Comparison of ENCODE assay signal across 10 cellular contexts in genomic region chr17:17696075-17696474, GRCh38. TPM values are rescaled to one million over a fixed set of nuclear protein-coding genes. Genes with fewer than 3 reads are reported as not detected.
A peak's percentile ranks its signal among the peaks of the same experiment; 100 is the strongest.
DNase-seq lines count a peak whose midpoint lies in the region; TF ChIP-seq lines count a peak whose summit lies in the region.
"Had no signal": no experiment of that assay in that cellular context is flagged by ENCODE, and none has a peak within 500 bp of the region (broad histone marks: within the 10 kb centered on the region; RNA-seq: fewer than 3 reads in every experiment).

No MANE protein-coding gene starts in this region.

- dilution Hi-C loops in mammary epithelial cell (cut with HindIII; ENCODE audit: low sequenced_read_pairs) = no loop called here

- no peak overlapping the region for H3K27ac Mint-ChIP-seq in CD14-positive monocyte

- H2AFZ ChIP-seq in Loucy (ENCODE audit: low read length) (no peak overlapping the region), mammary epithelial cell (ENCODE audit: low read depth, low read length) (no peak overlapping the region), osteoblast (ENCODE audit: low read length) (no peak overlapping the region)

- H3K27me3 ChIP-seq in AG04450 (ENCODE audit: control insufficient read depth, insufficient read depth, low read length) (no peaks in the 10 kb centered on the region), Loucy (ENCODE audit: insufficient read depth, low read length, poor library complexity, severe bottlenecking) (no peaks in the 10 kb centered on the region), mammary epithelial cell (ENCODE audit: insufficient read depth, low read length) (no peaks in the 10 kb centered on the region), osteoblast (ENCODE audit: insufficient read depth, low read length) (no peaks in the 10 kb centered on the region)

- POLR2A ChIA-PET in AG04450 (lab: Yijun Ruan, JAX) = interaction anchor here (0.7 to 1.0 kb wide), 2 partner anchors 14 to 294 kb away, joined by 4 to 6 read pairs; no protein-coding TSS in a partner anchor
- POLR2A ChIA-PET in HEK293T (lab: Yijun Ruan, JAX) = no interaction called here

- intact Hi-C loops in mammary epithelial cell (cut with micrococcal nuclease) (no loop called here), CD14-positive monocyte (cut with micrococcal nuclease) (loop anchor here in 1 of 2 donors (5.0 to 10.0 kb wide), 2 partner anchors 56 to 339 kb away; partner anchors contain the start of genes ATPAF2 and GID4)

- H3K9me3 ChIP-seq in AG04450 (ENCODE audit: control insufficient read depth, insufficient read depth, low read length) (no peaks in the 10 kb centered on the region), Loucy (ENCODE audit: insufficient read depth, low read depth, low read length) (no peaks in the 10 kb centered on the region), mammary epithelial cell (replicated peaks; ENCODE audit: insufficient read depth, low read length) (no peaks in the 10 kb centered on the region), osteoblast (ENCODE audit: low read depth, low read length) (no peaks in the 10 kb centered on the region)

- H3K4me2 ChIP-seq in Loucy (ENCODE audit: low read depth, low read length, poor library complexity, severe bottlenecking) (peak overlapping the region; percentile 87), mammary epithelial cell (ENCODE audit: insufficient read depth, low read depth, low read length) (no peak overlapping the region), osteoblast (ENCODE audit: insufficient read depth, low read length) (no peak overlapping the region)

- H3K4me3 ChIP-seq in AG04450 (ENCODE audit: low read depth, low read length) (no peak overlapping the region), Loucy (ENCODE audit: low read length, poor library complexity, severe bottlenecking) (peak overlapping the region; percentile 82), mammary epithelial cell (replicated peaks in 1 of 3; ENCODE audit: insufficient read depth in 1 of 3, low read depth in 2 of 3, low read length in 3 of 3) (no peak overlapping the region), osteoblast (ENCODE audit: insufficient read depth, low read length) (no peak overlapping the region)

- H3K4me1 Mint-ChIP-seq in CD14-positive monocyte = peaks cover 53% of the 10 kb centered on the region

- no peak for DNase-seq in AG04450 (ENCODE audit: low read depth, low spot score)
- DNase-seq in mammary epithelial cell = no peak
- DNase-seq in osteoblast (ENCODE audit: insufficient read length, low spot score, missing footprints) = peak; percentile 92
- no peak for DNase-seq in CD14-positive monocyte (ENCODE audit: low spot score)
- DNase-seq in effector CD8-positive, alpha-beta T cell (lab: John Stamatoyannopoulos, UW) = no peak
- no peak for DNase-seq in HEK293T (ENCODE audit: extremely low spot score)
- no peak for DNase-seq in SW480 (ENCODE audit: low spot score)
- DNase-seq: DMS53, NCI-H510A treated with DMSO at 0.1 percent for 48 hours had no signal

- H3K4me1 ChIP-seq in Loucy (ENCODE audit: insufficient read depth, low read length, poor library complexity, severe bottlenecking) (peaks cover 56% of the 10 kb centered on the region), mammary epithelial cell (ENCODE audit: insufficient read depth, low read length) (peaks cover 77% of the 10 kb centered on the region), osteoblast (ENCODE audit: insufficient read depth, low read length) (peaks cover 74% of the 10 kb centered on the region)

- H3K36me3 Mint-ChIP-seq in CD14-positive monocyte = peaks cover 9 to 14% of the 10 kb centered on the region in 2 donors

- H3K79me2 ChIP-seq in Loucy (ENCODE audit: insufficient read depth, low read length) = peaks cover 96% of the 10 kb centered on the region
- H3K79me2 ChIP-seq in mammary epithelial cell (ENCODE audit: insufficient read depth, low read length) = peaks cover 91% of the 10 kb centered on the region
- peaks cover 94% of the 10 kb centered on the region for H3K79me2 ChIP-seq in osteoblast (ENCODE audit: insufficient read depth, low read length)

- in situ Hi-C loops in mammary epithelial cell (cut with MboI; ENCODE audit: low sequenced_read_pairs in 2 of 2) = loop anchor here in 1 of 2 donors (25.0 kb wide), 2 partner anchors 116 to 341 kb away; partner anchors contain the start of genes ATPAF2 and GID4

- H3K36me3 ChIP-seq in Loucy (ENCODE audit: insufficient read depth, low read length) = peaks cover 8% of the 10 kb centered on the region; the same call in 1 of the 2 replicates
- no peaks in the 10 kb centered on the region for H3K36me3 ChIP-seq in mammary epithelial cell (ENCODE audit: insufficient read depth, low read length)
- no peaks in the 10 kb centered on the region for H3K36me3 ChIP-seq in osteoblast (ENCODE audit: insufficient read depth, low read length)

- peaks cover 86% of the 10 kb centered on the region for H4K20me1 ChIP-seq in Loucy (ENCODE audit: insufficient read depth, low read length, poor library complexity, severe bottlenecking)
- H4K20me1 ChIP-seq in mammary epithelial cell (ENCODE audit: insufficient read depth, low read length) = no peaks in the 10 kb centered on the region
- H4K20me1 ChIP-seq in osteoblast (ENCODE audit: insufficient read depth, low read length) = peaks cover 63% of the 10 kb centered on the region

- H3K27ac ChIP-seq in AG04450 (ENCODE audit: low read depth, low read length) (peak overlapping the region; percentile 31), mammary epithelial cell (ENCODE audit: insufficient read depth, low read depth, low read length) (peak overlapping the region; percentile 84), osteoblast (ENCODE audit: low read depth, low read length) (peak overlapping the region; percentile 90)

- BruUV-seq in mammary epithelial cell (replicated peaks; lab: Mats Ljungman, UMichigan) = no TSS peak

- H3K9ac ChIP-seq in Loucy (ENCODE audit: low read depth, low read length, poor library complexity, severe bottlenecking) (peak overlapping the region; percentile 78), mammary epithelial cell (ENCODE audit: insufficient read depth, low read length) (no peak overlapping the region)

- H3K9me2 ChIP-seq in Loucy (replicated peaks; ENCODE audit: low read depth, low read length) = no peaks in the 10 kb centered on the region

- no peak overlapping the region for H3K4me3 Mint-ChIP-seq in CD14-positive monocyte

- H3K9me3 Mint-ChIP-seq in CD14-positive monocyte = peaks cover 0 to 4% (median 0%) of the 10 kb centered on the region in 7 donors

- TF ChIP-seq CTCF in AG04450 (IDR thresholded peaks at IDR 0.05; ENCODE audit: low read depth, low read length) (no peak), Loucy (conservative IDR thresholded peaks at IDR 0.05; ENCODE audit: low read length) (no peak), mammary epithelial cell (conservative IDR thresholded peaks at IDR 0.05 in 1 of 2, IDR thresholded peaks at IDR 0.05 in 1 of 2; ENCODE audit: extremely low read depth in 1 of 2, insufficient read depth in 1 of 2, low read depth in 1 of 2, low read length in 2 of 2) (no peak), osteoblast (IDR thresholded peaks at IDR 0.05; ENCODE audit: extremely low read depth, low read depth, low read length) (no peak), CD14-positive monocyte (IDR thresholded peaks at IDR 0.05) (no peak)

- peaks cover 16 to 23% (median 17%) of the 10 kb centered on the region in 3 donors for H3K27me3 Mint-ChIP-seq in CD14-positive monocyte (ENCODE audit: low read depth in 3 of 3)

- WGBS in mammary epithelial cell (ENCODE audit: low coverage, missing lambda C conversion rate) = 96% methylated on average over 4 of the region's 4 CpGs

- CTCF ChIA-PET in AG04450 (lab: Charles Lee) (interaction anchor here (1.7 kb wide), 1 partner anchor 15 kb away, joined by 4 read pairs; no protein-coding TSS in a partner anchor), mammary epithelial cell (lab: Charles Lee; ENCODE audit: low non-redundant PET) (no interaction called here), HEK293T (lab: Yijun Ruan, JAX) (interaction anchor here (1.5 kb wide), 1 partner anchor 16 kb away, joined by 4 read pairs; no protein-coding TSS in a partner anchor)

- H3F3A ChIP-seq in Loucy (ENCODE audit: low read depth) = peaks cover 16% of the 10 kb centered on the region

TF ChIP-seq in HEK293T, 16 proteins besides CTCF, POLR2A, EP300 and RAD21:
- no peak for TF ChIP-seq TARDBP (IDR thresholded peaks at IDR 0.05)
- no peak for TF ChIP-seq NFRKB (IDR thresholded peaks at IDR 0.05)
- TF ChIP-seq LEF1 (IDR thresholded peaks at IDR 0.05; ENCODE audit: borderline replicate concordance) = no peak
- no peak for TF ChIP-seq ARNT (IDR thresholded peaks at IDR 0.05)
- TF ChIP-seq BHLHE40 (IDR thresholded peaks at IDR 0.05; ENCODE audit: borderline replicate concordance) = no peak

RNA-seq across cellular contexts. Expression of gene RAI1, which starts 14.8 kb away (rescaled TPM):
- polyA plus RNA-seq in AG04450 (2011; rRNA removed) (2.1 and 3.2 TPM in 2 replicates), mammary epithelial cell (4.9 TPM), CD14-positive monocyte (1 to 10 TPM in 1 of 2 donors, under 1 TPM in 1; 0.89 to 1.5 TPM)
- 4.2 and 5.4 TPM in 2 replicates for polyA minus RNA-seq in AG04450 (2011; rRNA and poly(A)+ RNA removed)
- total RNA-seq in mammary epithelial cell (10 to 100 TPM; 23.8 to 41.9 TPM), osteoblast (14.4 and 15.6 TPM in 2 replicates)
- 8.5 TPM for polyA minus RNA-seq in mammary epithelial cell

Comparison
In these comparisons a context has a peak if more than half of its experiments do, and no peak if none do; other contexts are left out.
1. H3K27ac ChIP-seq: peak in every context shown above with its lines; median percentile 90 in osteoblast; 84 in mammary epithelial cell; 31 in AG04450.